In genomic region chr5:32076699-32077695, GRCh38 we compare ENCODE assay signal across 8 cellular contexts.
DNase-seq lines count a peak whose midpoint lies in the region; ATAC-seq, FAIRE-seq and TF ChIP-seq lines count a peak whose summit lies in the region.

No MANE protein-coding gene starts in this region.

- no peaks in the 10 kb centered on the region for H3K9me3 Mint-ChIP-seq in activated CD8-positive, alpha-beta memory T cell treated with anti-CD3 and anti-CD28 coated beads, Interleukin-2, amount 10 ng/mL, durations not matched to agents 7 days and 5 days (ENCODE audit: low read depth)

- no peaks in the 10 kb centered on the region for H3K36me3 ChIP-seq in body of pancreas (replicated peaks in 1 of 2; ENCODE audit: insufficient read depth in 1 of 2, low read depth in 2 of 2)

- H3K9me3 ChIP-seq in body of pancreas = no peaks in the 10 kb centered on the region

- WGBS in body of pancreas, 2 donors = 31 to 36% methylated on average over 4 of the region's 4 CpGs

- ATAC-seq in activated CD8-positive, alpha-beta memory T cell treated with anti-CD3 and anti-CD28 coated beads, Interleukin-2, amount 10 ng/mL, durations not matched to agents 7 days and 5 days = no peak
- ATAC-seq in body of pancreas (no peak), GM19035 (IDR thresholded peaks at IDR 0.05; ENCODE audit: unreplicated experiment) (no peak)

- DNase-seq in activated CD8-positive, alpha-beta memory T cell treated with anti-CD3 and anti-CD28 coated beads, Interleukin-2, amount 10 ng/mL, durations not matched to agents 7 days and 5 days = peak; percentile 55
- no peak for DNase-seq in activated CD8-positive, alpha-beta memory T cell treated with anti-CD3 and anti-CD28 coated beads for 24 hours
- DNase-seq in HTR-8/SVneo (ENCODE audit: insufficient read length, low spot score) (peak; percentile 80), OCI-M1 (lab: John Stamatoyannopoulos, UW) (peak; percentile 78), body of pancreas (peak in 3 of 4 donors; percentile 41 to 50 (median 44))
- DNase-seq in stimulated activated CD8-positive, alpha-beta memory T cell treated with anti-CD3 and anti-CD28 coated beads, Interleukin-7, amount 100 ng/mL, for 24 hours (ENCODE audit: low read depth) = peak; percentile 9

- H3K36me3 Mint-ChIP-seq in activated CD8-positive, alpha-beta memory T cell treated with anti-CD3 and anti-CD28 coated beads, Interleukin-2, amount 10 ng/mL, durations not matched to agents 7 days and 5 days = no peaks in the 10 kb centered on the region

- peak; percentile 49 to 71 (median 65) for TF ChIP-seq CTCF in body of pancreas (IDR thresholded peaks at IDR 0.05)

- H3K27me3 ChIP-seq in body of pancreas = no peaks in the 10 kb centered on the region

- no peaks in the 10 kb centered on the region for H3K4me1 Mint-ChIP-seq in activated CD8-positive, alpha-beta memory T cell treated with anti-CD3 and anti-CD28 coated beads, Interleukin-2, amount 10 ng/mL, durations not matched to agents 7 days and 5 days

- no peak overlapping the region for H3K4me3 ChIP-seq in body of pancreas

- no peaks in the 10 kb centered on the region for H3K27me3 Mint-ChIP-seq in activated CD8-positive, alpha-beta memory T cell treated with anti-CD3 and anti-CD28 coated beads, Interleukin-2, amount 10 ng/mL, durations not matched to agents 7 days and 5 days

- intact Hi-C loops in body of pancreas (cut with DNase I) = loop anchor here (10.0 kb wide), 1 partner anchor 492 kb away; no protein-coding TSS in a partner anchor

- H3K4me1 ChIP-seq in body of pancreas = no peaks in the 10 kb centered on the region

- no peak for TF ChIP-seq POLR2A in body of pancreas (IDR thresholded peaks at IDR 0.05)

- CTCF ChIA-PET in activated CD8-positive, alpha-beta memory T cell treated with anti-CD3 and anti-CD28 coated beads, Interleukin-2, amount 10 ng/mL, durations not matched to agents 7 days and 5 days (lab: Charles Lee) = interaction anchor here (0.7 to 2.2 kb wide), 21 partner anchors 8 to 590 kb away, joined by 3 to 7 read pairs (median 3); no protein-coding TSS in a partner anchor

- FAIRE-seq in HTR-8/SVneo (lab: Jason Lieb, UNC) (peak; percentile 38), islet of Langerhans (lab: Jason Lieb, UNC) (peak; percentile 62)

- H3K4me3 Mint-ChIP-seq in activated CD8-positive, alpha-beta memory T cell treated with anti-CD3 and anti-CD28 coated beads, Interleukin-2, amount 10 ng/mL, durations not matched to agents 7 days and 5 days = no peak overlapping the region

- H3K27ac ChIP-seq in body of pancreas = no peak overlapping the region

- H3K27ac Mint-ChIP-seq in activated CD8-positive, alpha-beta memory T cell treated with anti-CD3 and anti-CD28 coated beads, Interleukin-2, amount 10 ng/mL, durations not matched to agents 7 days and 5 days = no peak overlapping the region
